19 cellular contexts compared by ENCODE assay signal in the genomic region with DNA sequence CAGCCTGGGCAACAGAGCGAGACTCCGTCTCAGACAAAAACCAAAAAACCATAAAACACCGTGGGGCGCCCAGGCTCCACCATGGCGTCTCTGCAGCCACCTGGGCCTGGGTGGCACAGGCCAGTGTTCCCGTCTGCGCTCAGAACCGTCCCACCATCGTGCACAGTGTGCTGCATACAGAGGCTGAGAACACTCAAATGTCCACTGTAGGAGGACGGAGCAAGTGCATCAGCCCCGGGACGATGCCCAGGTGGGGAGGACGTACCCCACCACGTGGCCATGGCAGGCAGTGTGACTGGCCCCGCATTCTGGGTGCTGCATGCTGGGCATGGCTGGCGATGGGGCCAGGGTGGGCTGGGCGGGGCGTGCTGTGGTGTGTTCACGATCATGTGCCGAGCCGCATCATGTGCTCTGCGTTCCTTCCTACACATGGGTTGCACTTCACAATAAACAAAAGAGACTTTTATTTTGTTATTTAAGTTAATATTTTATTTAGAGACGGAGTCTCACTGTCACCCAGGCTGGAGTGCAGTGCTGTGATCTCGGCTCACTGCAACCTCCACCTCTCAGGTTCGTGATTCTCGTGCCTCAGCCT. TPM values are rescaled to one million over a fixed set of nuclear protein-coding genes. Genes with fewer than 3 reads are reported as not detected.
DNase-seq lines count a peak whose midpoint lies in the region; ATAC-seq, FAIRE-seq and TF ChIP-seq lines count a peak whose summit lies in the region.
"Had no signal": no experiment of that assay in that cellular context is flagged by ENCODE, and none has a peak within 500 bp of the region (broad histone marks: within the 10 kb centered on the region; RNA-seq: fewer than 3 reads in every experiment).

No MANE protein-coding gene starts in this region.

- no peak overlapping the region for H3K9ac ChIP-seq in kidney (ENCODE audit: low read length in 2 of 2)
- H3K9ac ChIP-seq: KMS-11 had no signal

- no peaks in the 10 kb centered on the region for H3K27me3 Mint-ChIP-seq in stimulated activated naive B cell treated with anti-CD40 and anti-IgM and Interleukin-4, amounts not matched to agents 10 μg/mL and 1 μg/mL and 100 μg/mL, for 72 hours

- H3K4me1 ChIP-seq in heart right ventricle: peaks cover 0 to 27% (median 17%) of the 10 kb centered on the region in 9 donors
- H3K4me1 ChIP-seq in kidney (ENCODE audit: control insufficient read depth in 1 of 2, insufficient read depth in 1 of 2, low read depth in 1 of 2, low read length in 2 of 2): peaks cover 0 to 4% of the 10 kb centered on the region in 2 donors
- no peaks in the 10 kb centered on the region for H3K4me1 ChIP-seq in suprapubic skin
- H3K4me1 ChIP-seq: A549 had no signal

- H3K4me3 Mint-ChIP-seq in stimulated activated naive B cell treated with anti-CD40 and anti-IgM and Interleukin-4, amounts not matched to agents 10 μg/mL and 1 μg/mL and 100 μg/mL, for 72 hours: no peak overlapping the region
- H3K4me3 Mint-ChIP-seq: HFFc6 had no signal

- H3K36me3 Mint-ChIP-seq in stimulated activated naive B cell treated with anti-CD40 and anti-IgM and Interleukin-4, amounts not matched to agents 10 μg/mL and 1 μg/mL and 100 μg/mL, for 72 hours: peaks cover 5% of the 10 kb centered on the region in 2 donors

- peaks cover 4 to 6% of the 10 kb centered on the region in 2 donors for H3K4me1 Mint-ChIP-seq in stimulated activated naive B cell treated with anti-CD40 and anti-IgM and Interleukin-4, amounts not matched to agents 10 μg/mL and 1 μg/mL and 100 μg/mL, for 72 hours

- ATAC-seq in left cardiac atrium: no peak
- ATAC-seq in heart right ventricle: no peak
- no peak for ATAC-seq in stimulated activated naive B cell treated with anti-CD40 and anti-IgM and Interleukin-4, amounts not matched to agents 10 μg/mL and 1 μg/mL and 100 μg/mL, for 72 hours (replicated peaks)
- ATAC-seq: A549 had no signal

- no peak for TF ChIP-seq CTCF in heart right ventricle (IDR thresholded peaks at IDR 0.05)
- TF ChIP-seq CTCF in kidney (IDR thresholded peaks at IDR 0.05; ENCODE audit: borderline replicate concordance, extremely low read depth, insufficient read depth): no peak
- no peak for TF ChIP-seq CTCF in suprapubic skin (IDR thresholded peaks at IDR 0.05)

- WGBS in heart right ventricle, 2 donors: 94 to 96% methylated on average over 26 of the region's 26 CpGs
- WGBS in suprapubic skin: 95% methylated on average over 24 of the region's 26 CpGs

- H3K27me3 ChIP-seq in heart right ventricle (no peaks in the 10 kb centered on the region), H7 (ENCODE audit: control insufficient read depth, insufficient read depth, low read length) (no peaks in the 10 kb centered on the region), suprapubic skin (no peaks in the 10 kb centered on the region)

- H3K9me3 ChIP-seq in heart right ventricle: no peaks in the 10 kb centered on the region
- H3K9me3 ChIP-seq in kidney (ENCODE audit: control insufficient read depth in 1 of 2, low read length in 2 of 2): no peaks in the 10 kb centered on the region
- no peaks in the 10 kb centered on the region for H3K9me3 ChIP-seq in suprapubic skin
- H3K9me3 ChIP-seq: A549 had no signal

- H3K27ac Mint-ChIP-seq in stimulated activated naive B cell treated with anti-CD40 and anti-IgM and Interleukin-4, amounts not matched to agents 10 μg/mL and 1 μg/mL and 100 μg/mL, for 72 hours: no peak overlapping the region
- H3K27ac Mint-ChIP-seq: HFFc6 had no signal

- H3K36me3 ChIP-seq in heart right ventricle (no peaks in the 10 kb centered on the region), H7 (replicated peaks; ENCODE audit: control insufficient read depth, insufficient read depth, low read length) (no peaks in the 10 kb centered on the region), kidney (ENCODE audit: control insufficient read depth in 1 of 2, insufficient read depth in 2 of 2, low read length in 2 of 2) (no peaks in the 10 kb centered on the region), suprapubic skin (peaks cover 9% of the 10 kb centered on the region)

- H3K9me3 Mint-ChIP-seq in stimulated activated naive B cell treated with anti-CD40 and anti-IgM and Interleukin-4, amounts not matched to agents 10 μg/mL and 1 μg/mL and 100 μg/mL, for 72 hours: no peaks in the 10 kb centered on the region
- H3K9me3 Mint-ChIP-seq: HFFc6 had no signal

- no peak for FAIRE-seq in kidney (lab: Jason Lieb, UNC)
- no peak for FAIRE-seq in GM12891 (lab: Jason Lieb, UNC)
- FAIRE-seq: A549, H1 had no signal

- TF ChIP-seq EP300 in suprapubic skin (IDR thresholded peaks at IDR 0.05): no peak

- intact Hi-C loops in left cardiac atrium (cut with DNase I): no loop called here
- intact Hi-C loops in heart right ventricle (cut with DNase I): loop anchor here in 1 of 10 donors (5.0 kb wide), 1 partner anchor 88 kb away; no protein-coding TSS in a partner anchor
- intact Hi-C loops in kidney (cut with DNase I): no loop called here

- no peak overlapping the region for H3K27ac ChIP-seq in heart right ventricle
- no peak overlapping the region for H3K27ac ChIP-seq in kidney (ENCODE audit: low read depth in 2 of 2, low read length in 2 of 2)
- no peak overlapping the region for H3K27ac ChIP-seq in suprapubic skin
- H3K27ac ChIP-seq: A549, KMS-11, SK-N-MC had no signal

- no peak for TF ChIP-seq POLR2A in suprapubic skin (IDR thresholded peaks at IDR 0.05)
- no peak for TF ChIP-seq POLR2A in GM12891 (IDR thresholded peaks at IDR 0.05; ENCODE audit: low read depth, low read length)

- no peak overlapping the region for H3K4me3 ChIP-seq in heart right ventricle
- no peak overlapping the region for H3K4me3 ChIP-seq in H7 (ENCODE audit: insufficient read depth, low read depth, low read length)
- no peak overlapping the region for H3K4me3 ChIP-seq in kidney (ENCODE audit: low read length in 2 of 2)
- H3K4me3 ChIP-seq in suprapubic skin: no peak overlapping the region
- H3K4me3 ChIP-seq: A549, SK-N-MC had no signal

- DNase-seq in left cardiac atrium (peak; percentile 17), heart right ventricle (no peak), H7 (peak; percentile 72), kidney (peak; percentile 61), suprapubic skin (ENCODE audit: low spot score in 2 of 2) (peak; percentile 42 to 75), GM12891 (ENCODE audit: insufficient read length, low spot score) (no peak)
- DNase-seq in stimulated activated naive B cell treated with anti-CD40 and anti-IgM and Interleukin-4, amounts not matched to agents 10 μg/mL and 1 μg/mL and 100 μg/mL, for 72 hours: no peak
- DNase-seq: C1 segment of cervical spinal cord, DMS79 treated with DMSO at 0.1 percent for 48 hours, HFFc6, NCI-H1417 treated with DMSO at 0.1 percent for 48 hours, NCI-H187 treated with DMSO at 0.1 percent for 48 hours, NCI-H345, NCI-H524 treated with DMSO at 0.1 percent for 48 hours, SHP77 had no signal

TF ChIP-seq in GM12891, 5 proteins besides CTCF, POLR2A, EP300 and RAD21:
- TF ChIP-seq POLR2AphosphoS5 (IDR thresholded peaks at IDR 0.05; ENCODE audit: low read depth, low read length) (no peak), SPI1 (IDR thresholded peaks at IDR 0.05; ENCODE audit: low read depth, low read length) (no peak), TAF1 (IDR thresholded peaks at IDR 0.05; ENCODE audit: low read depth, low read length) (no peak), POU2F2 (IDR thresholded peaks at IDR 0.05; ENCODE audit: low read depth, low read length) (no peak), PAX5 (IDR thresholded peaks at IDR 0.05; ENCODE audit: insufficient read depth, low read length, severe bottlenecking) (no peak)
TF ChIP-seq in GM12891: peak in this region for 0.

RNA-seq across cellular contexts. Expression of a gene that starts 37.8 kb away (rescaled TPM):
- total RNA-seq in left cardiac atrium: 10 to 100 TPM in 1 of 2 donors, 1 to 10 TPM in 1; 8.0 to 11.7 TPM
- 10 to 100 TPM in 3 of 10 donors, 1 to 10 TPM in 7; 7.8 to 14.0 (median 9.2) TPM for total RNA-seq in heart right ventricle
- 10 to 100 TPM in 1 of 2 donors, 1 to 10 TPM in 1; 5.8 to 33.0 TPM for polyA plus RNA-seq in heart right ventricle
- total RNA-seq in H7 (2014; rRNA removed; shearing (Covaris generic)): 7.0 and 15.7 TPM in 2 replicates
- 44.5 TPM for total RNA-seq in kidney
- 18.9 TPM for polyA plus RNA-seq in kidney (ENCODE audit: insufficient read depth, low read depth, low replicate concordance)
- total RNA-seq in suprapubic skin: 10 to 100 TPM in 3 of 4 donors, 1 to 10 TPM in 1; 7.3 to 54.0 (median 16.4) TPM
- 8.5 TPM for polyA plus RNA-seq in GM12891 (2012; ENCODE audit: low read depth, missing spikeins)

RNA-seq across cellular contexts. Expression of a gene that starts 38.0 kb away (rescaled TPM):
- total RNA-seq in left cardiac atrium (1 to 10 TPM; 2.5 to 5.3 TPM), heart right ventricle (1 to 10 TPM; 2.5 to 5.3 (median 3.0) TPM), kidney (21.8 TPM), suprapubic skin (1 to 10 TPM; 2.2 to 7.6 (median 4.0) TPM)
- polyA plus RNA-seq in heart right ventricle (10 to 100 TPM in 1 of 2 donors, under 1 TPM in 1; 0.62 to 10.6 TPM), kidney (ENCODE audit: insufficient read depth, low read depth, low replicate concordance) (19.1 TPM)
- 0.78 and 1.0 TPM in 2 replicates for total RNA-seq in H7 (2014; rRNA removed; shearing (Covaris generic))
- polyA plus RNA-seq in GM12891 (2012; ENCODE audit: low read depth, missing spikeins): 0.89 TPM

RNA-seq across cellular contexts. Expression of a gene that starts 56.0 kb away (rescaled TPM):
- total RNA-seq in left cardiac atrium (not detected), heart right ventricle (not detected), kidney (5.2 TPM), suprapubic skin (not detected)
- polyA plus RNA-seq in heart right ventricle (under 1 TPM; 0.03 to 0.15 TPM), kidney (ENCODE audit: insufficient read depth, low read depth, low replicate concordance) (5.0 TPM)
- 0.55 and 0.76 TPM in 2 replicates for total RNA-seq in H7 (2014; rRNA removed; shearing (Covaris generic))
- polyA plus RNA-seq in GM12891 (2012; ENCODE audit: low read depth, missing spikeins): not detected
- total RNA-seq: HFFc6 had no signal

Comparison
In these comparisons a context has a peak if more than half of its experiments do, and no peak if none do; other contexts are left out.
1. DNase-seq: peak in left cardiac atrium (single experiment), H7 (single experiment), kidney (single experiment) and suprapubic skin (2 of 2); none in heart right ventricle (0 of 2), GM12891 (single experiment) and stimulated activated naive B cell treated with anti-CD40 and anti-IgM and Interleukin-4, amounts not matched to agents 10 μg/mL and 1 μg/mL and 100 μg/mL, for 72 hours (single experiment).